Comparison of ENCODE assay signal across 21 cellular contexts in genomic region chr14:53881921-53882320, GRCh38.
DNase-seq lines count a peak whose midpoint lies in the region; ATAC-seq, FAIRE-seq and TF ChIP-seq lines count a peak whose summit lies in the region.
"Had no signal": no experiment of that assay in that cellular context is flagged by ENCODE, and none has a peak within 500 bp of the region (broad histone marks: within the 10 kb centered on the region; RNA-seq: fewer than 3 reads in every experiment).

No MANE protein-coding gene starts in this region.

- ATAC-seq in DND-41 (ENCODE audit: insufficient read depth, low read depth) (no peak), GM18502 (IDR thresholded peaks at IDR 0.05; ENCODE audit: poor library complexity, unreplicated experiment) (no peak), foreskin keratinocyte (no peak)

- H3K9me3 Mint-ChIP-seq in mesothelial cell of epicardium = peaks cover 7% of the 10 kb centered on the region
- no peaks in the 10 kb centered on the region for H3K9me3 Mint-ChIP-seq in activated naive CD8-positive, alpha-beta T cell treated with anti-CD3 and anti-CD28 coated beads for 36 hours
- H3K9me3 Mint-ChIP-seq: CD4-positive, alpha-beta T cell had no signal

- POLR2A ChIA-PET in endothelial cell of umbilical vein (lab: Charles Lee) = interaction anchor here (1.9 kb wide), 1 partner anchor 72 kb away, joined by 9 read pairs; no protein-coding TSS in a partner anchor

- BruUV-seq in endothelial cell of umbilical vein (replicated peaks; lab: Mats Ljungman, UMichigan) = TSS peak; percentile 59

- H3K4me1 Mint-ChIP-seq in mesothelial cell of epicardium = peaks cover 57% of the 10 kb centered on the region
- no peaks in the 10 kb centered on the region for H3K4me1 Mint-ChIP-seq in activated naive CD8-positive, alpha-beta T cell treated with anti-CD3 and anti-CD28 coated beads for 36 hours

- intact Hi-C loops in endothelial cell of umbilical vein (cut with micrococcal nuclease) = loop anchor here (1.0 to 2.0 kb wide), 5 partner anchors 8 to 167 kb away; no protein-coding TSS in a partner anchor

- no peaks in the 10 kb centered on the region for H3K79me2 ChIP-seq in DND-41 (ENCODE audit: insufficient read depth, low read length)
- no peaks in the 10 kb centered on the region for H3K79me2 ChIP-seq in endothelial cell of umbilical vein (ENCODE audit: control insufficient read depth, insufficient read depth, low read length)

- FAIRE-seq in endothelial cell of umbilical vein (lab: Jason Lieb, UNC) = no peak
- FAIRE-seq: A204.1 had no signal

- dilution Hi-C loops in endothelial cell of umbilical vein (cut with MboI; ENCODE audit: extremely low pct_ligation_motif_present, low sequenced_read_pairs) = no loop called here

- H3K27ac Mint-ChIP-seq in mesothelial cell of epicardium = peak overlapping the region; percentile 83
- no peak overlapping the region for H3K27ac Mint-ChIP-seq in activated naive CD8-positive, alpha-beta T cell treated with anti-CD3 and anti-CD28 coated beads for 36 hours
- H3K27ac Mint-ChIP-seq: CD4-positive, alpha-beta T cell had no signal

- H3K27ac ChIP-seq in DND-41 (ENCODE audit: low read length) (peak overlapping the region; percentile 51; the same call in 1 of the 2 replicates), endothelial cell of umbilical vein (ENCODE audit: insufficient read depth, low read depth, low read length) (peak overlapping the region; percentile 85), foreskin keratinocyte (no peak overlapping the region)
- H3K27ac ChIP-seq: PC-9, RWPE1 had no signal

- H3K9me1 ChIP-seq in endothelial cell of umbilical vein (replicated peaks; ENCODE audit: control insufficient read depth, extremely low read depth, insufficient read depth, low read length) = no peaks in the 10 kb centered on the region

- peaks cover 69% of the 10 kb centered on the region for H3K4me1 ChIP-seq in DND-41 (ENCODE audit: insufficient read depth, low read length)
- H3K4me1 ChIP-seq in endothelial cell of umbilical vein (ENCODE audit: control insufficient read depth, extremely low read depth, insufficient read depth, low read length) = peaks cover 71% of the 10 kb centered on the region
- H3K4me1 ChIP-seq in foreskin keratinocyte = no peaks in the 10 kb centered on the region

- H3K4me3 ChIP-seq in DND-41 (ENCODE audit: low read depth in 1 of 2, low read length in 2 of 2) = no peak overlapping the region
- peak overlapping the region in 1 of 3 experiments; percentile 35 for H3K4me3 ChIP-seq in endothelial cell of umbilical vein (replicated peaks in 1 of 3; ENCODE audit: insufficient read depth in 1 of 3, low read depth in 1 of 3, low read length in 3 of 3)
- H3K4me3 ChIP-seq: PC-9 had no signal

- H3K27me3 ChIP-seq in DND-41 (ENCODE audit: insufficient read depth, low read length, poor library complexity) (no peaks in the 10 kb centered on the region), endothelial cell of umbilical vein (ENCODE audit: control insufficient read depth in 2 of 2, insufficient read depth in 2 of 2, low read length in 2 of 2) (no peaks in the 10 kb centered on the region), foreskin keratinocyte (peaks cover 27% of the 10 kb centered on the region)

- H4K20me1 ChIP-seq in DND-41 (ENCODE audit: insufficient read depth, low read length) (no peaks in the 10 kb centered on the region), endothelial cell of umbilical vein (replicated peaks; ENCODE audit: control insufficient read depth, extremely low read depth, insufficient read depth, low read length) (no peaks in the 10 kb centered on the region)

- H3K9ac ChIP-seq in DND-41 (ENCODE audit: low read depth, low read length) (peak overlapping the region; percentile 6; the same call in 1 of the 2 replicates), endothelial cell of umbilical vein (replicated peaks; ENCODE audit: extremely low read depth, insufficient read depth, low read length) (peak overlapping the region; percentile 61)

- H3K4me2 ChIP-seq in DND-41 (ENCODE audit: insufficient read depth, low read length) (no peak overlapping the region), endothelial cell of umbilical vein (ENCODE audit: insufficient read depth, low read length) (peak overlapping the region; percentile 72)
- H3K4me2 ChIP-seq: PC-9 had no signal

- H3K9me3 ChIP-seq in DND-41 (ENCODE audit: insufficient read depth, low read length, severe bottlenecking) = no peaks in the 10 kb centered on the region
- H3K9me3 ChIP-seq in endothelial cell of umbilical vein (replicated peaks; ENCODE audit: control insufficient read depth, insufficient read depth, low read length) = no peaks in the 10 kb centered on the region

- CTCF ChIA-PET in endothelial cell of umbilical vein (lab: Charles Lee) = interaction anchor here (1.7 to 2.2 kb wide), 3 partner anchors 8 to 293 kb away, joined by 4 to 7 read pairs (median 6); no protein-coding TSS in a partner anchor

- DNase-seq in DND-41 = no peak
- DNase-seq in LoVo (ENCODE audit: low spot score) = peak; percentile 53
- no peak for DNase-seq in endothelial cell of umbilical vein (ENCODE audit: low read depth, low spot score)
- no peak for DNase-seq in mesothelial cell of epicardium (ENCODE audit: low spot score in 2 of 2, unreplicated experiment in 2 of 2)
- no peak for DNase-seq in DMS53 (lab: John Stamatoyannopoulos, UW)
- no peak for DNase-seq in foreskin keratinocyte
- DNase-seq in activated naive CD8-positive, alpha-beta T cell treated with anti-CD3 and anti-CD28 coated beads for 36 hours = no peak
- DNase-seq: Calu3; CD4-positive, alpha-beta T cell; H7; KBM-7; MV-4-11; NCI-H187; NCI-H226; NCI-H524; NCI-H82; PC-9; SIG-M5 had no signal

- H3K36me3 ChIP-seq in DND-41 (ENCODE audit: insufficient read depth, low read length) (no peaks in the 10 kb centered on the region), endothelial cell of umbilical vein (ENCODE audit: control insufficient read depth in 2 of 2, extremely low read depth in 1 of 2, insufficient read depth in 2 of 2, low read length in 2 of 2) (no peaks in the 10 kb centered on the region)

- no peak for TF ChIP-seq CTCF in DND-41 (IDR thresholded peaks at IDR 0.05; ENCODE audit: borderline replicate concordance, extremely low read depth, low read length, poor library complexity, severe bottlenecking)
- no peak for TF ChIP-seq CTCF in endothelial cell of umbilical vein (IDR thresholded peaks at IDR 0.05; ENCODE audit: extremely low read depth in 1 of 2, insufficient read depth in 1 of 2, low read depth in 1 of 2, low read length in 2 of 2)
- TF ChIP-seq CTCF in mesothelial cell of epicardium (IDR thresholded peaks at IDR 0.05; ENCODE audit: unreplicated experiment) = no peak
- no peak for TF ChIP-seq CTCF in foreskin keratinocyte (conservative IDR thresholded peaks at IDR 0.05)

- H2AFZ ChIP-seq in DND-41 (ENCODE audit: low read depth, low read length) (no peak overlapping the region), endothelial cell of umbilical vein (ENCODE audit: low read depth, low read length) (no peak overlapping the region)

- H3K27me3 Mint-ChIP-seq in mesothelial cell of epicardium (ENCODE audit: low read depth) = no peaks in the 10 kb centered on the region
- peaks cover 11% of the 10 kb centered on the region for H3K27me3 Mint-ChIP-seq in activated naive CD8-positive, alpha-beta T cell treated with anti-CD3 and anti-CD28 coated beads for 36 hours

- peak overlapping the region; percentile 13 for H3K4me3 Mint-ChIP-seq in mesothelial cell of epicardium
- H3K4me3 Mint-ChIP-seq in activated naive CD8-positive, alpha-beta T cell treated with anti-CD3 and anti-CD28 coated beads for 36 hours = no peak overlapping the region
- H3K4me3 Mint-ChIP-seq: CD4-positive, alpha-beta T cell had no signal

- no peaks in the 10 kb centered on the region for H3K36me3 Mint-ChIP-seq in mesothelial cell of epicardium
- H3K36me3 Mint-ChIP-seq in activated naive CD8-positive, alpha-beta T cell treated with anti-CD3 and anti-CD28 coated beads for 36 hours = no peaks in the 10 kb centered on the region

- no peak for TF ChIP-seq POLR2A in endothelial cell of umbilical vein (IDR thresholded peaks at IDR 0.05; ENCODE audit: low read depth, low read length)

TF ChIP-seq in endothelial cell of umbilical vein, 7 proteins besides CTCF, POLR2A, EP300 and RAD21:
- no peak for TF ChIP-seq EZH2 (IDR thresholded peaks at IDR 0.05; ENCODE audit: borderline replicate concordance, low read depth, low read length, severe bottlenecking)
- no peak for TF ChIP-seq GATA2 (IDR thresholded peaks at IDR 0.05; ENCODE audit: insufficient read depth, insufficient read length, low read depth, low read length)
- TF ChIP-seq FOS (IDR thresholded peaks at IDR 0.05; ENCODE audit: borderline replicate concordance, insufficient read depth, low read length) = no peak
- no peak for TF ChIP-seq MYC (IDR thresholded peaks at IDR 0.05; ENCODE audit: low read depth, low read length)
- no peak for TF ChIP-seq POLR2AphosphoS5 (IDR thresholded peaks at IDR 0.05; ENCODE audit: insufficient read depth, low read depth, low read length)
- TF ChIP-seq MAX (IDR thresholded peaks at IDR 0.05; ENCODE audit: insufficient read depth, insufficient read length) = no peak
